In genomic region chr20:50943091-50943490, GRCh38 we compare ENCODE assay signal across 26 cellular contexts.
"Had no signal": no experiment of that assay in that cellular context is flagged by ENCODE, and none has a peak within 500 bp of the region (broad histone marks: within the 10 kb centered on the region; RNA-seq: fewer than 3 reads in every experiment).

No MANE protein-coding gene starts in this region.

- H3K9me3 Mint-ChIP-seq: dendritic cell treated with granulocyte-macrophage colony-stimulating factor and Interleukin-4, amounts not matched to agents 40 ng/mL and 50 ng/mL, for 4 days; naive thymus-derived CD8-positive, alpha-beta T cell; nephron progenitor cell; stimulated activated memory B cell treated with anti-CD40 and anti-IgM and Interleukin-4, amounts not matched to agents 10 μg/mL and 1 μg/mL and 100 μg/mL, for 72 hours; type B pancreatic cell had no signal

- H3K4me3 ChIP-seq: colonic mucosa, esophagus squamous epithelium, heart right ventricle, left lung, prostate gland, skin epidermis, spleen, testis, tibial artery had no signal

- H3K27me3 ChIP-seq: colonic mucosa, esophagus squamous epithelium, heart right ventricle, left lung, spleen, testis, tibial artery had no signal

- ATAC-seq: heart right ventricle; left cardiac atrium; left lung; right cardiac atrium; stimulated activated memory B cell treated with anti-CD40 and anti-IgM and Interleukin-4, amounts not matched to agents 10 μg/mL and 1 μg/mL and 100 μg/mL, for 72 hours; stimulated activated naive CD8-positive, alpha-beta T cell treated with anti-CD3 and anti-CD28 coated beads, Interleukin-15, Interleukin-2, amounts not matched to agents 100 U/mL and 50 U/mL, for 24 hours had no signal

- H3K9me3 ChIP-seq: colonic mucosa, esophagus squamous epithelium, heart right ventricle, left lung, prostate gland, spleen, testis, tibial artery had no signal

- H3K27ac Mint-ChIP-seq: dendritic cell treated with granulocyte-macrophage colony-stimulating factor and Interleukin-4, amounts not matched to agents 40 ng/mL and 50 ng/mL, for 4 days; nephron progenitor cell; stimulated activated memory B cell treated with anti-CD40 and anti-IgM and Interleukin-4, amounts not matched to agents 10 μg/mL and 1 μg/mL and 100 μg/mL, for 72 hours; type B pancreatic cell had no signal

- DNase-seq: colonic mucosa; effector CD8-positive, alpha-beta T cell; esophagus squamous epithelium; foreskin melanocyte; glutamatergic neuron; heart right ventricle; hippocampal formation; left cardiac atrium; mesendoderm; midbrain; naive thymus-derived CD8-positive, alpha-beta T cell; nephron progenitor cell; nucleus accumbens; right cardiac atrium; spleen; stimulated activated CD4-positive, alpha-beta T cell treated with anti-CD3 and anti-CD28 coated beads, Interleukin-4, amount 100 ng/mL, for 4 hours; stimulated activated naive CD8-positive, alpha-beta T cell treated with anti-CD3 and anti-CD28 coated beads, Interleukin-15, Interleukin-2, amounts not matched to agents 100 U/mL and 50 U/mL, for 24 hours; substantia nigra; testis; tibial artery had no signal

- H3K4me1 ChIP-seq: colonic mucosa, esophagus squamous epithelium, left lung, prostate gland, testis, tibial artery had no signal

- H3K27ac ChIP-seq: colonic mucosa, esophagus squamous epithelium, heart right ventricle, left lung, prostate gland, skin epidermis, spleen, testis, tibial artery had no signal

- H3K4me3 Mint-ChIP-seq: dendritic cell treated with granulocyte-macrophage colony-stimulating factor and Interleukin-4, amounts not matched to agents 40 ng/mL and 50 ng/mL, for 4 days; naive thymus-derived CD8-positive, alpha-beta T cell; nephron progenitor cell; stimulated activated memory B cell treated with anti-CD40 and anti-IgM and Interleukin-4, amounts not matched to agents 10 μg/mL and 1 μg/mL and 100 μg/mL, for 72 hours; type B pancreatic cell had no signal

- H3K4me1 Mint-ChIP-seq: nephron progenitor cell; stimulated activated memory B cell treated with anti-CD40 and anti-IgM and Interleukin-4, amounts not matched to agents 10 μg/mL and 1 μg/mL and 100 μg/mL, for 72 hours had no signal

- H3K27me3 Mint-ChIP-seq: dendritic cell treated with granulocyte-macrophage colony-stimulating factor and Interleukin-4, amounts not matched to agents 40 ng/mL and 50 ng/mL, for 4 days; naive thymus-derived CD8-positive, alpha-beta T cell; stimulated activated memory B cell treated with anti-CD40 and anti-IgM and Interleukin-4, amounts not matched to agents 10 μg/mL and 1 μg/mL and 100 μg/mL, for 72 hours; type B pancreatic cell had no signal
